8 cellular contexts compared by ENCODE assay signal in the genomic region with DNA sequence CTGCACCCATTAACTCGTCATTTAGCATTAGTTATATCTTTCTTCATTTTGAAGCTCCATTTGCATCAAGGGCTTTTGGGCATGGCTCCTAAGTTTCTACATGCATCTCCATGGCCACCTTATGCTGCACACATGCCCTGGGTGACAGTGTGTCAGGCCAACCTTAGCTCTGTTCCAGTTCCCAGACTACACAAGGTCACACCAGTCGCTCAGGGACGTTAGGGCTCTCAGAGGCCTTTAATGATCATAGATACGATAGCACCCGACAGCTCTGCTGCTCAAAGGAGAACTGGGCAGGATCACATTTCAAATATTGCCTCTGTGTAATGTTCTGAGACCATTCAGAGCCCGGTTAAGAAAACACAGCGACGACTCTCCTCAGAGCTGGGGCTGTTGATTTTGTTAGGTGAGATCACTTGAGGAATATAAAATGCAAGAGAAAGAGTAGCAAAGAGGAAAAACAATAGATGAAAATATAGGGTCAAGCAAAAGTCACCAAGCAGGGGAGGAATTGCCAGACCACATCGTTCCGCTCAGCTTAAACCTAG.
A peak's percentile ranks its signal among the peaks of the same experiment; 100 is the strongest.
DNase-seq lines count a peak whose midpoint lies in the region; ATAC-seq and TF ChIP-seq lines count a peak whose summit lies in the region.

No MANE protein-coding gene starts in this region.

- peak; percentile 92 for ATAC-seq in body of pancreas

- WGBS in body of pancreas, 2 donors, result 21 to 33% methylated on average over 10 of the region's 10 CpGs
- WGBS in mesendoderm (ENCODE audit: extremely low coverage, insufficient coverage, low lambda C conversion rate), result no CpG with 5 or more reads among the region's 10 CpGs

- peak overlapping the region; percentile 52 for H3K27ac Mint-ChIP-seq in type B pancreatic cell

- no peak overlapping the region for H3K4me3 ChIP-seq in body of pancreas
- no peak overlapping the region for H3K4me3 ChIP-seq in mesendoderm (ENCODE audit: low read length)

- H3K4me3 Mint-ChIP-seq in type B pancreatic cell, result peak overlapping the region; percentile 62

- DNase-seq in NCI-H345 (lab: John Stamatoyannopoulos, UW) (peak; percentile 43), NCI-H345 treated with DMSO at 0.1 percent for 48 hours (lab: John Stamatoyannopoulos, UW; ENCODE audit: unreplicated experiment) (no peak), body of pancreas (peak; percentile 68 to 88 (median 78)), mesendoderm (no peak), type B pancreatic cell (ENCODE audit: extremely low spot score, unreplicated experiment) (no peak), GOT3 (lab: John Stamatoyannopoulos, UW) (no peak), AG20443 (ENCODE audit: low spot score) (no peak)
- no peak for DNase-seq in activated CD4-positive, alpha-beta T cell treated with anti-CD3 and anti-CD28 coated beads, Interleukin-2, amount 50 U/mL, for 4 hours

- peak in 2 of 3 donors; percentile 28 to 39 for TF ChIP-seq POLR2A in body of pancreas (IDR thresholded peaks at IDR 0.05)

- no peak overlapping the region for H2BK120ac ChIP-seq in mesendoderm (ENCODE audit: low read depth, low read length)

- TF ChIP-seq CTCF in body of pancreas (IDR thresholded peaks at IDR 0.05), result no peak
- no peak for TF ChIP-seq CTCF in type B pancreatic cell (conservative IDR thresholded peaks at IDR 0.05)

- H3K56ac ChIP-seq in mesendoderm (ENCODE audit: low read length), result peak overlapping the region; percentile 49

- H3K4me1 ChIP-seq in body of pancreas (peaks cover 14% of the 10 kb centered on the region), mesendoderm (ENCODE audit: control insufficient read depth, low read depth, low read length) (no peaks in the 10 kb centered on the region)

- H3K79me2 ChIP-seq in mesendoderm (ENCODE audit: control insufficient read depth, insufficient read depth, low read length), result no peaks in the 10 kb centered on the region

- H3K23ac ChIP-seq in mesendoderm (ENCODE audit: low read length), result no peak overlapping the region

- H3K79me1 ChIP-seq in mesendoderm (ENCODE audit: low read length), result no peaks in the 10 kb centered on the region

- H3K27ac ChIP-seq in body of pancreas (peak overlapping the region; percentile 42 to 80 (median 70)), mesendoderm (ENCODE audit: low read depth, low read length) (no peak overlapping the region)

- no peaks in the 10 kb centered on the region for H3K36me3 Mint-ChIP-seq in type B pancreatic cell

- H3K9me3 ChIP-seq in body of pancreas, result no peaks in the 10 kb centered on the region

- no peak overlapping the region for H2AK5ac ChIP-seq in mesendoderm (ENCODE audit: low read length)

- intact Hi-C loops in body of pancreas (cut with DNase I), result no loop called here

- H3K27me3 ChIP-seq in body of pancreas (no peaks in the 10 kb centered on the region), mesendoderm (ENCODE audit: insufficient read depth, low read length, poor library complexity) (no peaks in the 10 kb centered on the region)

- no peak overlapping the region for H3K9ac ChIP-seq in mesendoderm (ENCODE audit: low read length)

- peaks cover 21% of the 10 kb centered on the region for H3K4me1 Mint-ChIP-seq in type B pancreatic cell (ENCODE audit: unreplicated experiment)

- no peak overlapping the region for H2BK15ac ChIP-seq in mesendoderm (replicated peaks; ENCODE audit: low read depth)

- H3K27me3 Mint-ChIP-seq in type B pancreatic cell, result no peaks in the 10 kb centered on the region

- H3K4ac ChIP-seq in mesendoderm (ENCODE audit: low read depth, low read length), result no peak overlapping the region

- H4K8ac ChIP-seq in mesendoderm (ENCODE audit: low read depth, low read length), result no peak overlapping the region

- H3K9me3 Mint-ChIP-seq in type B pancreatic cell, result no peaks in the 10 kb centered on the region

- no peak overlapping the region for H3K18ac ChIP-seq in mesendoderm (ENCODE audit: low read length)

- H3K4me2 ChIP-seq in mesendoderm (ENCODE audit: low read length), result no peak overlapping the region

- H3K36me3 ChIP-seq in body of pancreas (replicated peaks in 1 of 2; ENCODE audit: insufficient read depth in 1 of 2, low read depth in 2 of 2) (no peaks in the 10 kb centered on the region), mesendoderm (ENCODE audit: control insufficient read depth, insufficient read depth, low read length) (no peaks in the 10 kb centered on the region)

- no peak overlapping the region for H4K5ac ChIP-seq in mesendoderm (ENCODE audit: low read length)

- no peak overlapping the region for H2BK5ac ChIP-seq in mesendoderm (ENCODE audit: low read length)

Comparison
In these comparisons a context has a peak if more than half of its experiments do, and no peak if none do; other contexts are left out.
1. DNase-seq: peak in NCI-H345 (single experiment) and body of pancreas (4 of 4); none in NCI-H345 treated with DMSO at 0.1 percent for 48 hours (single experiment), mesendoderm (single experiment), type B pancreatic cell (single experiment), GOT3 (single experiment), AG20443 (single experiment) and activated CD4-positive, alpha-beta T cell treated with anti-CD3 and anti-CD28 coated beads, Interleukin-2, amount 50 U/mL, for 4 hours (0 of 2).